ENCODE assay signal across 24 cellular contexts in the genomic region with DNA sequence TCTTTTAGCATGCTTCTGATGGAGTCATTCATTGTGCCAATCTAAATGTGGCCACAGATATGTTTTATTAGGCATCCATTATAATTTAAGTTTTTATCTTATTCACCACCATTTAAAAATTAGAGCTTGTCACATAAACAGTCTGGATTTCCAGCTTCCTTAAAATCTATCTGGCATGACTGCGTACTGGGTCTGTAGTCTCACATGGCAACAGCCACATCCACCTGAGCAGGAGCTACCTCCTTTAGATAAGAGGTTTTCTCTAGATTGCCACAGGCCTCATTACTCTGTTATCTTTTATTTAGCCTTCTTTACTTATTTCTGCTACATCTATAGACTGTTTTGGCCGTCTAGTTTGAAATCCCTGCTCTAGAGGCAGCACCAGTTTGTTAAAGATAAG. TPM values are rescaled to one million over a fixed set of nuclear protein-coding genes. Genes with fewer than 3 reads are reported as not detected.
"Had no signal": no experiment of that assay in that cellular context is flagged by ENCODE, and none has a peak within 500 bp of the region (broad histone marks: within the 10 kb centered on the region; RNA-seq: fewer than 3 reads in every experiment).

No MANE protein-coding gene starts in this region.

- H3K27ac Mint-ChIP-seq: stimulated activated naive B cell treated with anti-CD40 and anti-IgM and Interleukin-4, amounts not matched to agents 10 μg/mL and 1 μg/mL and 100 μg/mL, for 72 hours; stimulated activated naive CD8-positive, alpha-beta T cell treated with anti-CD3 and anti-CD28 coated beads, Interleukin-15, amount 100 ng/mL, for 72 hours had no signal

- ATAC-seq: gastroesophageal sphincter; left ventricle myocardium superior; naive thymus-derived CD4-positive, alpha-beta T cell; psoas muscle; sciatic nerve; stimulated activated naive B cell treated with anti-CD40 and anti-IgM and Interleukin-4, amounts not matched to agents 10 μg/mL and 1 μg/mL and 100 μg/mL, for 72 hours; stimulated activated naive CD8-positive, alpha-beta T cell treated with anti-CD3 and anti-CD28 coated beads, Interleukin-15, amount 100 ng/mL, for 72 hours; upper lobe of right lung had no signal

- H3K4me1 ChIP-seq: psoas muscle, testis, upper lobe of right lung had no signal

- H3K27me3 Mint-ChIP-seq: naive thymus-derived CD4-positive, alpha-beta T cell; stimulated activated naive B cell treated with anti-CD40 and anti-IgM and Interleukin-4, amounts not matched to agents 10 μg/mL and 1 μg/mL and 100 μg/mL, for 72 hours; stimulated activated naive CD8-positive, alpha-beta T cell treated with anti-CD3 and anti-CD28 coated beads, Interleukin-15, amount 100 ng/mL, for 72 hours had no signal

- DNase-seq: effector memory CD4-positive, alpha-beta T cell; left colon; left ventricle myocardium superior; naive thymus-derived CD4-positive, alpha-beta T cell; psoas muscle; retina; spleen; stimulated activated CD4-positive, alpha-beta T cell treated with anti-CD3 and anti-CD28 coated beads, Interleukin-15, amount 100 ng/mL, for 24 hours; stimulated activated CD4-positive, alpha-beta T cell treated with anti-CD3 and anti-CD28 coated beads, Interleukin-1b, Interleukin-23, amount 100 ng/mL, for 48 hours; stimulated activated CD4-positive, alpha-beta T cell treated with anti-CD3 and anti-CD28 coated beads, Interleukin-4, amount 100 ng/mL, for 24 hours; stimulated activated naive B cell treated with anti-CD40 and anti-IgM and Interleukin-4, amounts not matched to agents 10 μg/mL and 1 μg/mL and 100 μg/mL, for 72 hours; stimulated activated naive CD8-positive, alpha-beta T cell treated with anti-CD3 and anti-CD28 coated beads, Interleukin-15, amount 100 ng/mL, for 72 hours; testis; upper lobe of right lung had no signal

- H3K4me3 Mint-ChIP-seq: naive thymus-derived CD4-positive, alpha-beta T cell; stimulated activated naive B cell treated with anti-CD40 and anti-IgM and Interleukin-4, amounts not matched to agents 10 μg/mL and 1 μg/mL and 100 μg/mL, for 72 hours; stimulated activated naive CD8-positive, alpha-beta T cell treated with anti-CD3 and anti-CD28 coated beads, Interleukin-15, amount 100 ng/mL, for 72 hours had no signal

- H3K27ac ChIP-seq: epithelial cell of prostate, esophagus muscularis mucosa, gastroesophageal sphincter, neutrophil, psoas muscle, spleen, testis, tibial nerve, upper lobe of right lung, vagina had no signal

- H3K9me3 Mint-ChIP-seq: stimulated activated naive B cell treated with anti-CD40 and anti-IgM and Interleukin-4, amounts not matched to agents 10 μg/mL and 1 μg/mL and 100 μg/mL, for 72 hours; stimulated activated naive CD8-positive, alpha-beta T cell treated with anti-CD3 and anti-CD28 coated beads, Interleukin-15, amount 100 ng/mL, for 72 hours had no signal

- H3K9me3 ChIP-seq: esophagus muscularis mucosa, gastroesophageal sphincter, neutrophil, psoas muscle, spleen, testis, tibial nerve, upper lobe of right lung, vagina had no signal

- H3K4me3 ChIP-seq: esophagus muscularis mucosa, gastroesophageal sphincter, lung, psoas muscle, spleen, testis, tibial nerve, upper lobe of right lung, vagina had no signal

- H3K27me3 ChIP-seq: esophagus muscularis mucosa, gastroesophageal sphincter, neutrophil, spleen, testis, tibial nerve, upper lobe of right lung, vagina had no signal

RNA-seq across cellular contexts. Expression of a gene that starts 29.1 kb away (rescaled TPM):
- total RNA-seq: kidney epithelial cell, mesenteric fat pad had no signal
